ENCODE assay signal across 20 cellular contexts in genomic region chr4:84298023-84298718, GRCh38.
"Had no signal": no experiment of that assay in that cellular context is flagged by ENCODE, and none has a peak within 500 bp of the region (broad histone marks: within the 10 kb centered on the region; RNA-seq: fewer than 3 reads in every experiment).

No MANE protein-coding gene starts in this region.

- DNase-seq: activated CD4-positive, alpha-beta T cell treated with anti-CD3 and anti-CD28 coated beads, Interleukin-2, amount 10 ng/mL, durations not matched to agents 24 days and 14 days; activated CD8-positive, alpha-beta memory T cell treated with anti-CD3 and anti-CD28 coated beads, Interleukin-2, amount 10 ng/mL, durations not matched to agents 7 days and 5 days; activated CD8-positive, alpha-beta T cell treated with anti-CD3 and anti-CD28 coated beads for 36 hours; activated gamma-delta T cell treated with Interleukin-2 at 50 U/mL for 16 hours; anterior cingulate cortex; body of pancreas; cortex of kidney; heart left ventricle; stimulated activated CD4-positive, alpha-beta T cell treated with anti-CD3 and anti-CD28 coated beads, Interleukin-2, amount 100 ng/mL, for 48 hours; stimulated activated naive CD4-positive, alpha-beta T cell; testis; trophoblast cell had no signal

- FAIRE-seq: islet of Langerhans had no signal

- H3K27ac ChIP-seq: body of pancreas, cardiac muscle cell, epithelial cell of prostate, gastroesophageal sphincter, heart left ventricle, prostate gland, testis, vagina had no signal

- H3K36me3 ChIP-seq: cardiac muscle cell, gastroesophageal sphincter, heart left ventricle, prostate gland, vagina had no signal

- H3K36me3 Mint-ChIP-seq: activated CD8-positive, alpha-beta memory T cell treated with anti-CD3 and anti-CD28 coated beads, Interleukin-2, amount 10 ng/mL, durations not matched to agents 7 days and 5 days; activated naive CD4-positive, alpha-beta T cell treated with anti-CD3 and anti-CD28 coated beads, Interleukin-2, amount 50 U/mL, for 24 hours had no signal

- ATAC-seq: activated CD4-positive, CD25-positive, alpha-beta regulatory T cell treated with anti-CD3 and anti-CD28 coated beads, Interleukin-2, amount 50 U/mL, for 24 hours; activated CD8-positive, alpha-beta memory T cell treated with anti-CD3 and anti-CD28 coated beads, Interleukin-2, amount 10 ng/mL, durations not matched to agents 7 days and 5 days; activated CD8-positive, alpha-beta T cell treated with anti-CD3 and anti-CD28 coated beads for 36 hours; body of pancreas; gastroesophageal sphincter; heart left ventricle had no signal

- H3K4me3 ChIP-seq: body of pancreas, cardiac muscle cell, gastroesophageal sphincter, heart left ventricle, prostate gland, testis, vagina had no signal

- H3K9me3 Mint-ChIP-seq: activated CD4-positive, alpha-beta T cell treated with anti-CD3 and anti-CD28 coated beads, Interleukin-2, amount 10 ng/mL, durations not matched to agents 24 days and 14 days had no signal

- H3K27ac Mint-ChIP-seq: activated CD4-positive, alpha-beta T cell treated with anti-CD3 and anti-CD28 coated beads, Interleukin-2, amount 10 ng/mL, durations not matched to agents 24 days and 14 days; activated CD8-positive, alpha-beta memory T cell treated with anti-CD3 and anti-CD28 coated beads, Interleukin-2, amount 10 ng/mL, durations not matched to agents 7 days and 5 days; activated CD8-positive, alpha-beta T cell treated with anti-CD3 and anti-CD28 coated beads for 36 hours; activated naive CD4-positive, alpha-beta T cell treated with anti-CD3 and anti-CD28 coated beads, Interleukin-2, amount 50 U/mL, for 24 hours had no signal

- H3K4me3 Mint-ChIP-seq: activated CD4-positive, alpha-beta T cell treated with anti-CD3 and anti-CD28 coated beads, Interleukin-2, amount 10 ng/mL, durations not matched to agents 24 days and 14 days; activated CD8-positive, alpha-beta memory T cell treated with anti-CD3 and anti-CD28 coated beads, Interleukin-2, amount 10 ng/mL, durations not matched to agents 7 days and 5 days; activated CD8-positive, alpha-beta T cell treated with anti-CD3 and anti-CD28 coated beads for 36 hours; activated naive CD4-positive, alpha-beta T cell treated with anti-CD3 and anti-CD28 coated beads, Interleukin-2, amount 50 U/mL, for 24 hours had no signal

- H3K9me3 ChIP-seq: body of pancreas, gastroesophageal sphincter, prostate gland, testis, vagina had no signal

- H3K4me1 Mint-ChIP-seq: activated CD4-positive, alpha-beta T cell treated with anti-CD3 and anti-CD28 coated beads, Interleukin-2, amount 10 ng/mL, durations not matched to agents 24 days and 14 days; activated CD8-positive, alpha-beta memory T cell treated with anti-CD3 and anti-CD28 coated beads, Interleukin-2, amount 10 ng/mL, durations not matched to agents 7 days and 5 days; activated naive CD4-positive, alpha-beta T cell treated with anti-CD3 and anti-CD28 coated beads, Interleukin-2, amount 50 U/mL, for 24 hours had no signal

- H3K27me3 Mint-ChIP-seq: activated CD4-positive, alpha-beta T cell treated with anti-CD3 and anti-CD28 coated beads, Interleukin-2, amount 10 ng/mL, durations not matched to agents 24 days and 14 days; activated CD8-positive, alpha-beta memory T cell treated with anti-CD3 and anti-CD28 coated beads, Interleukin-2, amount 10 ng/mL, durations not matched to agents 7 days and 5 days; activated CD8-positive, alpha-beta T cell treated with anti-CD3 and anti-CD28 coated beads for 36 hours had no signal

- H3K27me3 ChIP-seq: body of pancreas, cardiac muscle cell, gastroesophageal sphincter, heart left ventricle, testis, vagina had no signal

- H3K4me1 ChIP-seq: body of pancreas, gastroesophageal sphincter, heart left ventricle, prostate gland, testis, vagina had no signal
